ENCODE assay signal across 1 cellular context in the genomic region with DNA sequence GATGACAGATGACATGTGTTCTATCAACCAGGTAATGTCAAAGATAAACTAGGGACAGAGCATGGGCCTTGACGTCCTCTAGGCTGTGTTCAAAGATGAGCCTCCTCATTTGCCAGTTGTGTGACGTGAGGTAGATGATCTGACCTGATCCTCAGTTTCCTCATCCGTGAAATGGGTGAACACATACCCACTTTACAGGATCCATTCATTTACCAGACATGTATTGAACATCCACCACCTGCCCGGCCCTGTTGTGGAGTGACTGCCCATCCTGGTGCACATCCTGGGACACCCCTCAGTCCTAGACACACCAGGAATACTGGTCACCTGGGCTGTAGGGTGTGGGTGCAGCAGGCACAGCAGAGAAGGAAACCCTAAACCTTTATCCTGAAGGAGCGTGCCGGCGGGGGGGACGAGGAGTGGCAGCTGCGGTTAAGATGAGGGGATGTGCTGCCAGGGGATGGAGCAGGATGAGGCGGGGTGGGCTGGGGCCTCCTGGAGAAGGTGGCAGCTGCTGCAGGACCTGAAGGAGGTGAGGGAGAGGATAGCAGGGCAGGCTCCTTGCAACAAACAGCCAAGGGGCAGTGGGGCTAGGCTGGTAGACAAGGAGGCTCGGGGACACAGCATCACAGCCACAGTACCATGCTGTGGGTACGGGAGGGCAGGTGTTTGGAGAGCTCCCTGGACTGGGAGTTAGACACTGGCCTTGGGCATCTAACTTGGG.
TF ChIP-seq lines count a peak whose summit lies in the region.

No MANE protein-coding gene starts in this region.

TF ChIP-seq in WTC11, 78 proteins besides CTCF, POLR2A, EP300 and RAD21 (continued from another document):
- TF ChIP-seq, protein P1, sequence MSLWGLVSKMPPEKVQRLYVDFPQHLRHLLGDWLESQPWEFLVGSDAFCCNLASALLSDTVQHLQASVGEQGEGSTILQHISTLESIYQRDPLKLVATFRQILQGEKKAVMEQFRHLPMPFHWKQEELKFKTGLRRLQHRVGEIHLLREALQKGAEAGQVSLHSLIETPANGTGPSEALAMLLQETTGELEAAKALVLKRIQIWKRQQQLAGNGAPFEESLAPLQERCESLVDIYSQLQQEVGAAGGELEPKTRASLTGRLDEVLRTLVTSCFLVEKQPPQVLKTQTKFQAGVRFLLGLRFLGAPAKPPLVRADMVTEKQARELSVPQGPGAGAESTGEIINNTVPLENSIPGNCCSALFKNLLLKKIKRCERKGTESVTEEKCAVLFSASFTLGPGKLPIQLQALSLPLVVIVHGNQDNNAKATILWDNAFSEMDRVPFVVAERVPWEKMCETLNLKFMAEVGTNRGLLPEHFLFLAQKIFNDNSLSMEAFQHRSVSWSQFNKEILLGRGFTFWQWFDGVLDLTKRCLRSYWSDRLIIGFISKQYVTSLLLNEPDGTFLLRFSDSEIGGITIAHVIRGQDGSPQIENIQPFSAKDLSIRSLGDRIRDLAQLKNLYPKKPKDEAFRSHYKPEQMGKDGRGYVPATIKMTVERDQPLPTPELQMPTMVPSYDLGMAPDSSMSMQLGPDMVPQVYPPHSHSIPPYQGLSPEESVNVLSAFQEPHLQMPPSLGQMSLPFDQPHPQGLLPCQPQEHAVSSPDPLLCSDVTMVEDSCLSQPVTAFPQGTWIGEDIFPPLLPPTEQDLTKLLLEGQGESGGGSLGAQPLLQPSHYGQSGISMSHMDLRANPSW (CRISPR knock-in tag; conservative IDR thresholded peaks at IDR 0.05; ENCODE audit: low read depth), result no peak
- TF ChIP-seq, protein P2, sequence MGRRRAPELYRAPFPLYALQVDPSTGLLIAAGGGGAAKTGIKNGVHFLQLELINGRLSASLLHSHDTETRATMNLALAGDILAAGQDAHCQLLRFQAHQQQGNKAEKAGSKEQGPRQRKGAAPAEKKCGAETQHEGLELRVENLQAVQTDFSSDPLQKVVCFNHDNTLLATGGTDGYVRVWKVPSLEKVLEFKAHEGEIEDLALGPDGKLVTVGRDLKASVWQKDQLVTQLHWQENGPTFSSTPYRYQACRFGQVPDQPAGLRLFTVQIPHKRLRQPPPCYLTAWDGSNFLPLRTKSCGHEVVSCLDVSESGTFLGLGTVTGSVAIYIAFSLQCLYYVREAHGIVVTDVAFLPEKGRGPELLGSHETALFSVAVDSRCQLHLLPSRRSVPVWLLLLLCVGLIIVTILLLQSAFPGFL (CRISPR knock-in tag; IDR thresholded peaks at IDR 0.05; ENCODE audit: borderline replicate concordance), result no peak
- TF ChIP-seq ZNF423 (CRISPR knock-in tag; IDR thresholded peaks at IDR 0.05) (no peak), NFE2L1 (CRISPR knock-in tag; IDR thresholded peaks at IDR 0.05) (no peak)
